8 cellular contexts compared by ENCODE assay signal in genomic region chr10:102151774-102152544, GRCh38. TPM values are rescaled to one million over a fixed set of nuclear protein-coding genes. Genes with fewer than 3 reads are reported as not detected.
DNase-seq lines count a peak whose midpoint lies in the region; ATAC-seq and TF ChIP-seq lines count a peak whose summit lies in the region.

TSS of gene NOLC1 (plus strand) at chr10:102152389. CDS start at chr10:102152411, 22 bp downstream.

- intact Hi-C loops in breast epithelium (cut with DNase I; ENCODE audit: low total_unique reads) = loop anchor here (10.0 kb wide), 1 partner anchor 253 kb away; no protein-coding TSS in a partner anchor

- peak; percentile 86 for DNase-seq in NCI-H2196 treated with DMSO at 0.1 percent for 48 hours (lab: John Stamatoyannopoulos, UW; ENCODE audit: unreplicated experiment)
- peak; percentile 99 for DNase-seq in breast epithelium (ENCODE audit: low spot score in 2 of 2)

- H3K79me2 ChIP-seq in ACC112 (ENCODE audit: control insufficient read depth, insufficient read depth, low read length, unreplicated experiment) = peaks cover 47% of the 10 kb centered on the region

- no peak within 1 kb of the TSS for H2AFZ ChIP-seq in ACC112 (ENCODE audit: low read length, unreplicated experiment)

- ATAC-seq in GM18870 (IDR thresholded peaks at IDR 0.05; ENCODE audit: unreplicated experiment) (peak; percentile 87), HG03135 (IDR thresholded peaks at IDR 0.05; ENCODE audit: unreplicated experiment) (peak; percentile 89)

- peaks cover 26% of the 10 kb centered on the region; the same call in 1 of the 2 replicates for H3K36me3 ChIP-seq in ACC112 (ENCODE audit: insufficient read depth, low read length)
- H3K36me3 ChIP-seq in breast epithelium = no peaks in the 10 kb centered on the region
- H3K36me3 ChIP-seq in iPS-18a (ENCODE audit: control insufficient read depth, low read depth, low read length) = peaks cover 57% of the 10 kb centered on the region
- H3K36me3 ChIP-seq in skeletal muscle satellite cell (ENCODE audit: insufficient read depth, low read length) = peaks cover 46% of the 10 kb centered on the region

- H3K9ac ChIP-seq in iPS-18a (ENCODE audit: low read length) = peak within 1 kb of the TSS; percentile 98
- H3K9ac ChIP-seq in skeletal muscle satellite cell (ENCODE audit: low read depth, low read length) = peak within 1 kb of the TSS; percentile 95

- no peaks in the 10 kb centered on the region for H3K9me3 ChIP-seq in breast epithelium
- H3K9me3 ChIP-seq in iPS-18a (ENCODE audit: control insufficient read depth, low read depth, low read length) = no peaks in the 10 kb centered on the region
- H3K9me3 ChIP-seq in skeletal muscle satellite cell (replicated peaks; ENCODE audit: low read length) = no peaks in the 10 kb centered on the region

- H3K27me3 ChIP-seq in ACC112 (ENCODE audit: insufficient read depth, low read length) (no peaks in the 10 kb centered on the region), breast epithelium (no peaks in the 10 kb centered on the region), iPS-18a (ENCODE audit: control insufficient read depth, insufficient read depth, low read length) (no peaks in the 10 kb centered on the region), skeletal muscle satellite cell (ENCODE audit: control insufficient read depth, insufficient read depth, low read length) (no peaks in the 10 kb centered on the region)

- H3K4me3 ChIP-seq in ACC112 (ENCODE audit: low read depth, low read length) (peak within 1 kb of the TSS; percentile 94), breast epithelium (peak within 1 kb of the TSS; percentile 78 to 88 (median 85)), iPS-18a (ENCODE audit: low read length) (peak within 1 kb of the TSS; percentile 95), skeletal muscle satellite cell (ENCODE audit: low read length) (peak within 1 kb of the TSS; percentile 94)

- TF ChIP-seq CTCF in VCaP (conservative IDR thresholded peaks at IDR 0.05) (no peak), breast epithelium (IDR thresholded peaks at IDR 0.05) (no peak)

- peak; percentile 64 for TF ChIP-seq POLR2A in breast epithelium (IDR thresholded peaks at IDR 0.05)

- H3K4me2 ChIP-seq in skeletal muscle satellite cell (ENCODE audit: low read length) = peak within 1 kb of the TSS; percentile 96

- peak within 1 kb of the TSS; percentile 98 for H3K27ac ChIP-seq in ACC112 (ENCODE audit: low read depth, low read length)
- peak within 1 kb of the TSS; percentile 94 for H3K27ac ChIP-seq in VCaP
- H3K27ac ChIP-seq in breast epithelium = peak within 1 kb of the TSS; percentile 95 to 96
- H3K27ac ChIP-seq in iPS-18a (ENCODE audit: low read length) = peak within 1 kb of the TSS; percentile 93

- H3K4me1 ChIP-seq in ACC112 (ENCODE audit: control insufficient read depth, insufficient read depth, low read length, unreplicated experiment) (peaks cover 22% of the 10 kb centered on the region), breast epithelium (no peaks in the 10 kb centered on the region), iPS-18a (ENCODE audit: control insufficient read depth, low read depth, low read length) (peaks cover 11% of the 10 kb centered on the region), skeletal muscle satellite cell (ENCODE audit: control insufficient read depth, insufficient read depth, low read length) (peaks cover 16% of the 10 kb centered on the region)

RNA-seq across cellular contexts. Expression of gene NOLC1, which starts in this region (rescaled TPM):
- 10 to 100 TPM; 40.5 to 82.8 (median 65.5) TPM for total RNA-seq in breast epithelium
- total RNA-seq in skeletal muscle satellite cell (2012; rRNA removed) = 59.0 and 74.8 TPM in 2 replicates

Comparison
In these comparisons a context has a peak if more than half of its experiments do, and no peak if none do; other contexts are left out.
1. Peak in every context shown above with its lines: DNase-seq, ATAC-seq, H3K4me3 ChIP-seq and H3K27ac ChIP-seq.